Comparison of ENCODE assay signal across 37 cellular contexts in the genomic region with DNA sequence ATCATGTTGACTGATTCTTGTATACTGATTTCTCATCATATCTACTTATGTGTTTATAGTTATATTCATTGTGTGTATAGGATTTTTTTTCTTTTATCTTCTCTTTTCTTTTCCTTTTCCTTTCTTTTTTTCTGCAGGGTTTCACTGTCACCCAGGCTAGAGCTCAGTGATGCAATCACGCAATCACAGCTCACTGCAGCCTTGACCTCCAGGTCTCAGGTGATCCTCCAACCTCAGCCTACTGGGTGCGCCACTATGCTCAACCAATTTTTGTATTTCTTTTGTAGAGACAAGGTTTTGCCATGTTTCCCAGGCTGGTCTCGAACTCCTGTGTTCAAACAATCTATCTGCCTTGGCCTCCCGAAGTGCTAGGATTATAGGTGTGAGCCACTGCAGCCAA. TPM values are rescaled to one million over a fixed set of nuclear protein-coding genes. Genes with fewer than 3 reads are reported as not detected.
"Had no signal": no experiment of that assay in that cellular context is flagged by ENCODE, and none has a peak within 500 bp of the region (broad histone marks: within the 10 kb centered on the region; RNA-seq: fewer than 3 reads in every experiment).

No MANE protein-coding gene starts in this region.

- H3K27ac ChIP-seq: ascending aorta, cardiac muscle cell had no signal

- H3K4me3 ChIP-seq: ascending aorta, cardiac muscle cell had no signal

- H3K4me1 ChIP-seq: ascending aorta had no signal

- H3K9me3 ChIP-seq: ascending aorta had no signal

- H3K9me3 Mint-ChIP-seq: activated CD4-positive, alpha-beta memory T cell treated with anti-CD3 and anti-CD28 coated beads, Interleukin-2, amount 10 ng/mL, durations not matched to agents 7 days and 5 days; activated CD4-positive, alpha-beta T cell treated with anti-CD3 and anti-CD28 coated beads, Interleukin-2, amount 10 ng/mL, durations not matched to agents 7 days and 5 days; activated naive CD4-positive, alpha-beta T cell treated with anti-CD3 and anti-CD28 coated beads, Interleukin-2, amount 10 ng/mL, durations not matched to agents 7 days and 5 days; activated naive CD4-positive, alpha-beta T cell treated with anti-CD3 and anti-CD28 coated beads, Interleukin-2, amount 50 U/mL, for 24 hours; activated naive CD8-positive, alpha-beta T cell treated with anti-CD3 and anti-CD28 coated beads, Interleukin-2, amount 10 ng/mL, durations not matched to agents 7 days and 5 days; activated naive CD8-positive, alpha-beta T cell treated with anti-CD3 and anti-CD28 coated beads, Interleukin-2, amount 50 U/mL, for 24 hours; activated T-cell treated with anti-CD3 and anti-CD28 coated beads, Interleukin-2, amount 50 U/mL, for 24 hours; activated T-helper 2 cell treated with anti-CD3 and anti-CD28 coated beads, Interferon-gamma antibody, Interleukin-2, Interleukin-4, amounts not matched to agents 10 μg/mL and 5 μg/mL and 100 μg/mL, durations not matched to agents 14 hours and 24 hours and 36 hours; brain; T-helper 1 cell treated with Interleukin-12 subunit alpha and Interleukin-12 subunit beta and Interleukin-4 antibody, amounts not matched to agents 30 μg/mL and 1 μg/mL, for 36 hours; T-helper 2 cell treated with Interferon-gamma antibody and Interleukin-4, amounts not matched to agents 5 μg/mL and 100 μg/mL, for 36 hours had no signal

- H3K36me3 Mint-ChIP-seq: activated CD8-positive, alpha-beta memory T cell treated with anti-CD3 and anti-CD28 coated beads, Interleukin-2, amount 10 ng/mL, durations not matched to agents 7 days and 5 days; activated naive CD4-positive, alpha-beta T cell treated with anti-CD3 and anti-CD28 coated beads, Interleukin-2, amount 10 ng/mL, durations not matched to agents 7 days and 5 days; activated naive CD4-positive, alpha-beta T cell treated with anti-CD3 and anti-CD28 coated beads, Interleukin-2, amount 50 U/mL, for 24 hours; activated naive CD8-positive, alpha-beta T cell; activated naive CD8-positive, alpha-beta T cell treated with anti-CD3 and anti-CD28 coated beads, Interleukin-2, amount 10 ng/mL, durations not matched to agents 7 days and 5 days had no signal

- H3K36me3 ChIP-seq: ascending aorta, cardiac muscle cell had no signal

- H3K27ac Mint-ChIP-seq: activated CD4-positive, alpha-beta memory T cell treated with anti-CD3 and anti-CD28 coated beads, Interleukin-2, amount 10 ng/mL, durations not matched to agents 7 days and 5 days; activated CD4-positive, alpha-beta T cell treated with anti-CD3 and anti-CD28 coated beads for 36 hours; activated CD4-positive, alpha-beta T cell treated with anti-CD3 and anti-CD28 coated beads, Interleukin-2, amount 10 ng/mL, durations not matched to agents 7 days and 5 days; activated CD8-positive, alpha-beta memory T cell treated with anti-CD3 and anti-CD28 coated beads, Interleukin-2, amount 10 ng/mL, durations not matched to agents 7 days and 5 days; activated CD8-positive, alpha-beta T cell treated with anti-CD3 and anti-CD28 coated beads, Interleukin-2, amount 10 ng/mL, durations not matched to agents 7 days and 5 days; activated naive CD4-positive, alpha-beta T cell treated with anti-CD3 and anti-CD28 coated beads, Interleukin-2, amount 10 ng/mL, durations not matched to agents 7 days and 5 days; activated naive CD4-positive, alpha-beta T cell treated with anti-CD3 and anti-CD28 coated beads, Interleukin-2, amount 50 U/mL, for 24 hours; activated naive CD8-positive, alpha-beta T cell; activated naive CD8-positive, alpha-beta T cell treated with anti-CD3 and anti-CD28 coated beads, Interleukin-2, amount 10 ng/mL, durations not matched to agents 7 days and 5 days; activated naive CD8-positive, alpha-beta T cell treated with anti-CD3 and anti-CD28 coated beads, Interleukin-2, amount 50 U/mL, for 24 hours; activated T-cell treated with anti-CD3 and anti-CD28 coated beads, Interleukin-2, amount 50 U/mL, for 24 hours; activated T-helper 2 cell treated with anti-CD3 and anti-CD28 coated beads, Interferon-gamma antibody, Interleukin-2, Interleukin-4, amounts not matched to agents 10 μg/mL and 5 μg/mL and 100 μg/mL, durations not matched to agents 14 hours and 24 hours and 36 hours; brain; T-helper 1 cell treated with Interleukin-12 subunit alpha and Interleukin-12 subunit beta and Interleukin-4 antibody, amounts not matched to agents 30 μg/mL and 1 μg/mL, for 36 hours; T-helper 2 cell treated with Interferon-gamma antibody and Interleukin-4, amounts not matched to agents 5 μg/mL and 100 μg/mL, for 36 hours had no signal

- FAIRE-seq: bronchial epithelial cell, TTC549 had no signal

- DNase-seq: activated CD4-positive, alpha-beta memory T cell treated with anti-CD3 and anti-CD28 coated beads, Interleukin-2, amount 10 ng/mL, durations not matched to agents 7 days and 5 days; activated CD4-positive, alpha-beta T cell treated with anti-CD3 and anti-CD28 coated beads for 1 hour; activated CD4-positive, alpha-beta T cell treated with anti-CD3 and anti-CD28 coated beads for 36 hours; activated CD4-positive, alpha-beta T cell treated with anti-CD3 and anti-CD28 coated beads for 48 hours; activated CD4-positive, alpha-beta T cell treated with anti-CD3 and anti-CD28 coated beads, Interleukin-2, amount 10 ng/mL, durations not matched to agents 7 days and 5 days; activated CD4-positive, alpha-beta T cell treated with anti-CD3 and anti-CD28 coated beads, Interleukin-2, amount 50 U/mL, for 48 hours; activated CD4-positive, CD25-positive, alpha-beta regulatory T cell; activated CD8-positive, alpha-beta memory T cell treated with anti-CD3 and anti-CD28 coated beads for 24 hours; activated CD8-positive, alpha-beta memory T cell treated with anti-CD3 and anti-CD28 coated beads, Interleukin-2, amount 10 ng/mL, durations not matched to agents 7 days and 5 days; activated CD8-positive, alpha-beta memory T cell treated with anti-CD3 and anti-CD28 coated beads, Interleukin-2, amount 50 U/mL, for 48 hours; activated CD8-positive, alpha-beta T cell treated with anti-CD3 and anti-CD28 coated beads, Interleukin-2, amount 10 ng/mL, durations not matched to agents 7 days and 5 days; activated effector memory CD4-positive, alpha-beta T cell treated with Interleukin-2 at 50 U/mL for 16 hours; activated gamma-delta T cell; activated naive CD4-positive, alpha-beta T cell treated with anti-CD3 and anti-CD28 coated beads, Interleukin-2, amount 10 ng/mL, durations not matched to agents 7 days and 5 days; activated naive CD4-positive, alpha-beta T cell treated with Interleukin-2 at 50 U/mL for 16 hours; activated naive CD8-positive, alpha-beta T cell treated with anti-CD3 and anti-CD28 coated beads, Interleukin-2, amount 10 ng/mL, durations not matched to agents 7 days and 5 days; activated naive CD8-positive, alpha-beta T cell treated with anti-CD3 and anti-CD28 coated beads, Interleukin-2, amount 50 U/mL, for 24 hours; activated T-cell treated with anti-CD3 and anti-CD28 coated beads, Interleukin-2, amount 50 U/mL, for 24 hours; activated T-cell treated with anti-CD3 and anti-CD28 coated beads, Interleukin-2, amount 50 U/mL, for 48 hours; amygdala; anterior cingulate cortex; SW 1271; T-helper 1 cell; T-helper 2 cell; T-helper 9 cell had no signal

- H3K27me3 ChIP-seq: ascending aorta had no signal

- H3K4me3 Mint-ChIP-seq: activated CD4-positive, alpha-beta memory T cell treated with anti-CD3 and anti-CD28 coated beads, Interleukin-2, amount 10 ng/mL, durations not matched to agents 7 days and 5 days; activated CD4-positive, alpha-beta T cell treated with anti-CD3 and anti-CD28 coated beads for 36 hours; activated CD4-positive, alpha-beta T cell treated with anti-CD3 and anti-CD28 coated beads, Interleukin-2, amount 10 ng/mL, durations not matched to agents 7 days and 5 days; activated CD8-positive, alpha-beta memory T cell treated with anti-CD3 and anti-CD28 coated beads, Interleukin-2, amount 10 ng/mL, durations not matched to agents 7 days and 5 days; activated CD8-positive, alpha-beta T cell treated with anti-CD3 and anti-CD28 coated beads, Interleukin-2, amount 10 ng/mL, durations not matched to agents 7 days and 5 days; activated naive CD4-positive, alpha-beta T cell treated with anti-CD3 and anti-CD28 coated beads, Interleukin-2, amount 10 ng/mL, durations not matched to agents 7 days and 5 days; activated naive CD4-positive, alpha-beta T cell treated with anti-CD3 and anti-CD28 coated beads, Interleukin-2, amount 50 U/mL, for 24 hours; activated naive CD8-positive, alpha-beta T cell; activated naive CD8-positive, alpha-beta T cell treated with anti-CD3 and anti-CD28 coated beads, Interleukin-2, amount 10 ng/mL, durations not matched to agents 7 days and 5 days; activated naive CD8-positive, alpha-beta T cell treated with anti-CD3 and anti-CD28 coated beads, Interleukin-2, amount 50 U/mL, for 24 hours; activated T-cell treated with anti-CD3 and anti-CD28 coated beads, Interleukin-2, amount 50 U/mL, for 24 hours; brain; T-helper 1 cell treated with Interleukin-12 subunit alpha and Interleukin-12 subunit beta and Interleukin-4 antibody, amounts not matched to agents 30 μg/mL and 1 μg/mL, for 36 hours; T-helper 2 cell treated with Interferon-gamma antibody and Interleukin-4, amounts not matched to agents 5 μg/mL and 100 μg/mL, for 36 hours had no signal

- H3K4me1 Mint-ChIP-seq: activated CD4-positive, alpha-beta memory T cell treated with anti-CD3 and anti-CD28 coated beads, Interleukin-2, amount 10 ng/mL, durations not matched to agents 7 days and 5 days; activated CD4-positive, alpha-beta T cell treated with anti-CD3 and anti-CD28 coated beads for 36 hours; activated CD4-positive, alpha-beta T cell treated with anti-CD3 and anti-CD28 coated beads, Interleukin-2, amount 10 ng/mL, durations not matched to agents 7 days and 5 days; activated CD8-positive, alpha-beta memory T cell treated with anti-CD3 and anti-CD28 coated beads, Interleukin-2, amount 10 ng/mL, durations not matched to agents 7 days and 5 days; activated naive CD4-positive, alpha-beta T cell treated with anti-CD3 and anti-CD28 coated beads, Interleukin-2, amount 10 ng/mL, durations not matched to agents 7 days and 5 days; activated naive CD4-positive, alpha-beta T cell treated with anti-CD3 and anti-CD28 coated beads, Interleukin-2, amount 50 U/mL, for 24 hours; activated naive CD8-positive, alpha-beta T cell treated with anti-CD3 and anti-CD28 coated beads, Interleukin-2, amount 10 ng/mL, durations not matched to agents 7 days and 5 days; activated naive CD8-positive, alpha-beta T cell treated with anti-CD3 and anti-CD28 coated beads, Interleukin-2, amount 50 U/mL, for 24 hours; brain had no signal

- ATAC-seq: activated CD4-positive, alpha-beta T cell treated with anti-CD3 and anti-CD28 coated beads for 36 hours; activated CD4-positive, CD25-positive, alpha-beta regulatory T cell treated with anti-CD3 and anti-CD28 coated beads, Interleukin-2, amount 50 U/mL, for 24 hours; activated CD8-positive, alpha-beta memory T cell treated with anti-CD3 and anti-CD28 coated beads, Interleukin-2, amount 10 ng/mL, durations not matched to agents 7 days and 5 days; activated CD8-positive, alpha-beta T cell treated with anti-CD3 and anti-CD28 coated beads, Interleukin-2, amount 10 ng/mL, durations not matched to agents 7 days and 5 days; activated naive CD8-positive, alpha-beta T cell treated with anti-CD3 and anti-CD28 coated beads, Interleukin-2, amount 50 U/mL, for 24 hours had no signal

RNA-seq across cellular contexts. Expression of a gene that starts 1.6 kb away (rescaled TPM):
- total RNA-seq: activated CD4-positive, alpha-beta memory T cell treated with anti-CD3 and anti-CD28 coated beads, Interleukin-2, amount 10 ng/mL, durations not matched to agents 7 days and 5 days; activated CD4-positive, alpha-beta T cell treated with anti-CD3 and anti-CD28 coated beads for 36 hours; activated CD4-positive, alpha-beta T cell treated with anti-CD3 and anti-CD28 coated beads, Interleukin-2, amount 10 ng/mL, durations not matched to agents 7 days and 5 days; activated CD8-positive, alpha-beta memory T cell treated with anti-CD3 and anti-CD28 coated beads, Interleukin-2, amount 10 ng/mL, durations not matched to agents 7 days and 5 days; activated CD8-positive, alpha-beta T cell treated with anti-CD3 and anti-CD28 coated beads, Interleukin-2, amount 10 ng/mL, durations not matched to agents 7 days and 5 days; activated naive CD8-positive, alpha-beta T cell treated with anti-CD3 and anti-CD28 coated beads, Interleukin-2, amount 10 ng/mL, durations not matched to agents 7 days and 5 days; activated T-helper 2 cell treated with anti-CD3 and anti-CD28 coated beads, Interferon-gamma antibody, Interleukin-2, Interleukin-4, amounts not matched to agents 10 μg/mL and 5 μg/mL and 100 μg/mL, durations not matched to agents 14 hours and 24 hours and 36 hours; ascending aorta; bronchial epithelial cell; cardiac muscle cell had no signal
- polyA plus RNA-seq: adipose tissue, cardiac muscle cell had no signal
